Comparison of ENCODE assay signal across 10 cellular contexts in the genomic region with DNA sequence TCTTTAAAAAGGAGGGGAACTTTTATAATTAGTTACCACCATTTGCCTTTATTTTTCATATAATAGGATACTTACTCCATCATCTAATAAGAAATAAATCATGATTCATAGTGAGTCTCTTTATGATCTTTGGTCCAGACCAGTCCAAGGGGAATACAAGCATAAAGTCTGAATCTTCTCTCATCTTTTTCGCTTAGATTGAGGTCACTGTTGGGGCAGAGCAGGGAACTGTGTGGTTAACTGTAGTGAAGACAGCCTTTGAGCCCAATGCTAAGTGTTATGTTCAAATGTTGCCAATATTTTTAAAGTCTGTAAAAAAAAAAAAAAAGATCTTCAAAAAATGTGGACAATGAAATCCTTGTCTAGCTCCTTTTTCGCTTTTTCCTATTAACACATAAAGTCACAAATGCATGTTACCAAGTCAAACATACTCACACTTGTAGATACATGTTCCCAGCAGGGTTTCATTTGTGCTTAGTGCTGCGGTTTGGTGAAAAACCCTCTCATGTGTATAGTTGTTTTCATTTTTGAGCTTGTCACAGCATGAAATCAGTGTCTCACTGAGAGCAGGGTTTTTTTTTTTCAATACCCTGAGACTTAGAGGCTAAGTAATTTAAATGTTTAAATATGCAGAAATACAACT.
DNase-seq lines count a peak whose midpoint lies in the region; ATAC-seq and TF ChIP-seq lines count a peak whose summit lies in the region.
"Had no signal": no experiment of that assay in that cellular context is flagged by ENCODE, and none has a peak within 500 bp of the region (broad histone marks: within the 10 kb centered on the region; RNA-seq: fewer than 3 reads in every experiment).

No MANE protein-coding gene starts in this region.

- H3K9me3 ChIP-seq in PC-9 (ENCODE audit: insufficient read depth, low read depth) (no peaks in the 10 kb centered on the region), right cardiac atrium (ENCODE audit: control insufficient read depth, low read length) (no peaks in the 10 kb centered on the region)

- BruUV-seq in PC-9 (replicated peaks; lab: Mats Ljungman, UMichigan) = no TSS peak

- H3K79me2 ChIP-seq in PC-9 (ENCODE audit: low read depth) = no peaks in the 10 kb centered on the region
- H3K79me2 ChIP-seq: parathyroid adenoma had no signal

- H3K4me1 ChIP-seq in PC-9 (replicated peaks; ENCODE audit: insufficient read depth) = no peaks in the 10 kb centered on the region
- no peaks in the 10 kb centered on the region for H3K4me1 ChIP-seq in right cardiac atrium (ENCODE audit: control insufficient read depth, insufficient read depth, low read length)
- H3K4me1 ChIP-seq: parathyroid adenoma had no signal

- H3K27me3 ChIP-seq in PC-9 (ENCODE audit: insufficient read depth, low read depth) = no peaks in the 10 kb centered on the region
- no peaks in the 10 kb centered on the region for H3K27me3 ChIP-seq in right cardiac atrium (ENCODE audit: control insufficient read depth, insufficient read depth)

- POLR2A ChIA-PET in PC-9 (lab: Charles Lee; ENCODE audit: unreplicated experiment) = no interaction called here

- intact Hi-C loops in PC-9 (cut with micrococcal nuclease; ENCODE audit: unreplicated experiment) (no loop called here), right cardiac atrium (cut with DNase I) (no loop called here)

- no peaks in the 10 kb centered on the region for H4K20me1 ChIP-seq in PC-9 (ENCODE audit: insufficient read depth)

- CTCF ChIA-PET in PC-9 (lab: Charles Lee) = no interaction called here

- H3K4me2 ChIP-seq in PC-9 = no peak overlapping the region

- H3K27ac ChIP-seq in PC-9 = no peak overlapping the region
- no peak overlapping the region for H3K27ac ChIP-seq in right cardiac atrium (ENCODE audit: low read length)
- H3K27ac ChIP-seq: parathyroid adenoma had no signal

- WGBS in right cardiac atrium = 43% methylated on average over 3 of the region's 3 CpGs

- TF ChIP-seq CTCF in GM12865 (IDR thresholded peaks at IDR 0.05; ENCODE audit: insufficient read depth, low read depth, low read length, missing control alignments) = no peak
- TF ChIP-seq CTCF in PC-9 (conservative IDR thresholded peaks at IDR 0.05) = no peak

- no peaks in the 10 kb centered on the region for H3F3A ChIP-seq in PC-9 (ENCODE audit: insufficient read depth, low read depth)

- peak; percentile 84 for DNase-seq in GM12865 (ENCODE audit: low read depth)
- DNase-seq in PC-9 = no peak
- DNase-seq in right cardiac atrium = peak in 1 of 3 donors; percentile 46
- no peak for DNase-seq in OCI-M2 (lab: John Stamatoyannopoulos, UW; ENCODE audit: unreplicated experiment)
- DNase-seq in hippocampal formation (lab: John Stamatoyannopoulos, UW) = no peak
- DNase-seq in DMS114 treated with DMSO at 0.1 percent for 48 hours (lab: John Stamatoyannopoulos, UW; ENCODE audit: unreplicated experiment) = no peak
- DNase-seq in NCI-H187 (lab: John Stamatoyannopoulos, UW) = no peak
- DNase-seq: CD4-positive, alpha-beta memory T cell had no signal

- 0 out of 2 replicates have a peak overlapping the region, but pooled peaks have one; percentile 48 for H2AFZ ChIP-seq in PC-9
- H2AFZ ChIP-seq: parathyroid adenoma had no signal

- peak overlapping the region; percentile 39 for H3K4me3 ChIP-seq in GM12865 (ENCODE audit: low read depth, low read length)
- no peak overlapping the region for H3K4me3 ChIP-seq in PC-9
- H3K4me3 ChIP-seq in right cardiac atrium (ENCODE audit: low read length) = no peak overlapping the region

- ATAC-seq in HG02759 (IDR thresholded peaks at IDR 0.05; ENCODE audit: unreplicated experiment) (peak; percentile 59), right cardiac atrium (peak; percentile 61 to 87)

- no peaks in the 10 kb centered on the region for H3K36me3 ChIP-seq in PC-9 (ENCODE audit: low read depth)

- no peaks in the 10 kb centered on the region for H3K9me2 ChIP-seq in PC-9 (ENCODE audit: insufficient read depth)
